In genomic region chr21:29145837-29146453, GRCh38 we compare ENCODE assay signal across 9 cellular contexts. TPM values are rescaled to one million over a fixed set of nuclear protein-coding genes. Genes with fewer than 3 reads are reported as not detected.
DNase-seq lines count a peak whose midpoint lies in the region; ATAC-seq and TF ChIP-seq lines count a peak whose summit lies in the region.
"Had no signal": no experiment of that assay in that cellular context is flagged by ENCODE, and none has a peak within 500 bp of the region (broad histone marks: within the 10 kb centered on the region; RNA-seq: fewer than 3 reads in every experiment).

No MANE protein-coding gene starts in this region.

- BruUV-seq in A673 (replicated peaks; lab: Mats Ljungman, UMichigan): TSS peak; percentile 73

- peak; percentile 67 for ATAC-seq in HG03354 (IDR thresholded peaks at IDR 0.05; ENCODE audit: poor library complexity, severe bottlenecking, unreplicated experiment)
- ATAC-seq in HG03432 (IDR thresholded peaks at IDR 0.05; ENCODE audit: unreplicated experiment): no peak

- TF ChIP-seq CTCF in A673 (conservative IDR thresholded peaks at IDR 0.05; ENCODE audit: low read depth, low read length) (no peak), prostate gland (IDR thresholded peaks at IDR 0.05) (no peak)

- no peak for TF ChIP-seq POLR2A in prostate gland (IDR thresholded peaks at IDR 0.05)

- CTCF ChIA-PET in A673 (lab: Charles Lee): interaction anchor here (1.1 to 1.4 kb wide), 2 partner anchors 28 to 228 kb away, joined by 3 read pairs; no protein-coding TSS in a partner anchor

- no peak overlapping the region for H3K4me3 ChIP-seq in A673 (ENCODE audit: low read depth, low read length, poor library complexity, severe bottlenecking)
- no peak overlapping the region for H3K4me3 ChIP-seq in prostate gland

- no peaks in the 10 kb centered on the region for H3K27me3 ChIP-seq in A673 (replicated peaks; ENCODE audit: insufficient read depth, low read depth, low read length, poor library complexity)
- H3K27me3 ChIP-seq in prostate gland (replicated peaks; ENCODE audit: insufficient read depth): no peaks in the 10 kb centered on the region

- no peaks in the 10 kb centered on the region for H3K9me3 ChIP-seq in A673 (ENCODE audit: low read depth, low read length, poor library complexity, severe bottlenecking)
- H3K9me3 ChIP-seq in prostate gland: no peaks in the 10 kb centered on the region

- in situ Hi-C loops in G401 (cut with HindIII; ENCODE audit: low sequenced_read_pairs): no loop called here

- H3K36me3 ChIP-seq in A673 (ENCODE audit: insufficient read depth, low read length, poor library complexity, severe bottlenecking) (no peaks in the 10 kb centered on the region), prostate gland (no peaks in the 10 kb centered on the region)

- WGBS in prostate gland: 22% methylated on average over 7 of the region's 7 CpGs

- peaks cover 42% of the 10 kb centered on the region for H3K4me1 ChIP-seq in A673 (ENCODE audit: insufficient read depth, low read length, poor library complexity, severe bottlenecking)
- H3K4me1 ChIP-seq in prostate gland (replicated peaks): peaks cover 16% of the 10 kb centered on the region

- H3K27ac ChIP-seq in A673 (ENCODE audit: low read depth, low read length, poor library complexity, severe bottlenecking) (peak overlapping the region; percentile 82), prostate gland (peak overlapping the region; percentile 48 to 76)

- DNase-seq in A673 (ENCODE audit: low spot score) (peak; percentile 81), dermis blood vessel endothelial cell (peak; percentile 8), prostate gland (ENCODE audit: low spot score) (peak; percentile 68), midbrain (lab: John Stamatoyannopoulos, UW) (no peak), NCI-H510A (lab: John Stamatoyannopoulos, UW) (no peak), G401 (ENCODE audit: low spot score) (no peak)
- DNase-seq: NCI-H524 had no signal

- intact Hi-C loops in A673 (cut with micrococcal nuclease; ENCODE audit: unreplicated experiment): loop anchor here (1.0 kb wide), 1 partner anchor 29 kb away; no protein-coding TSS in a partner anchor
- intact Hi-C loops in prostate gland (cut with DNase I): no loop called here

- POLR2A ChIA-PET in A673 (lab: Charles Lee; ENCODE audit: low non-redundant PET): interaction anchor here (0.7 kb wide), 1 partner anchor 1020 kb away, joined by 4 read pairs; no protein-coding TSS in a partner anchor

RNA-seq across cellular contexts. Expression of gene MAP3K7CL, which starts 15.5 kb away (rescaled TPM):
- total RNA-seq in A673 (2021) (2.2 and 3.1 TPM in 2 replicates), dermis blood vessel endothelial cell (2.2 and 3.7 TPM in 2 replicates), prostate gland (10 to 100 TPM in 1 of 2 donors, 1 to 10 TPM in 1; 8.7 to 13.2 TPM)
- 1.9 and 6.9 TPM in 2 replicates for total RNA-seq in G401 (2014; rRNA removed; shearing (Covaris generic))

Comparison
In these comparisons a context has a peak if more than half of its experiments do, and no peak if none do; other contexts are left out.
1. DNase-seq: peak in A673 (single experiment), dermis blood vessel endothelial cell (single experiment) and prostate gland (single experiment); none in midbrain (single experiment), NCI-H510A (single experiment) and G401 (single experiment).